11 cellular contexts compared by ENCODE assay signal in genomic region chr21:39022035-39022900, GRCh38.
DNase-seq lines count a peak whose midpoint lies in the region; ATAC-seq and TF ChIP-seq lines count a peak whose summit lies in the region.
"Had no signal": no experiment of that assay in that cellular context is flagged by ENCODE, and none has a peak within 500 bp of the region (broad histone marks: within the 10 kb centered on the region; RNA-seq: fewer than 3 reads in every experiment).

No MANE protein-coding gene starts in this region.

- H4K8ac ChIP-seq in mesenchymal stem cell (ENCODE audit: low read length) = peak overlapping the region; percentile 35

- H2BK15ac ChIP-seq in mesenchymal stem cell (ENCODE audit: low read depth, poor library complexity, severe bottlenecking) = peak overlapping the region; percentile 64

- WGBS in mesenchymal stem cell = 99% methylated on average over 18 of the region's 22 CpGs

- peak; percentile 35 for DNase-seq in DMS79 (lab: John Stamatoyannopoulos, UW)
- DNase-seq in DMS79 treated with DMSO at 0.1 percent for 48 hours (lab: John Stamatoyannopoulos, UW) = no peak
- no peak for DNase-seq in ascending aorta (ENCODE audit: low spot score in 2 of 2)
- no peak for DNase-seq in mesenchymal stem cell
- DNase-seq in upper lobe of right lung = no peak
- DNase-seq in SHP77 (lab: John Stamatoyannopoulos, UW) = no peak
- no peak for DNase-seq in activated CD4-positive, alpha-beta T cell treated with anti-CD3 and anti-CD28 coated beads, Interleukin-2, amount 50 U/mL, for 1 hour
- DNase-seq: effector memory CD4-positive, alpha-beta T cell; NCI-H524 treated with DMSO at 0.1 percent for 48 hours had no signal

- H4K91ac ChIP-seq in mesenchymal stem cell (ENCODE audit: low read length) = peak overlapping the region; percentile 88

- H2BK12ac ChIP-seq in mesenchymal stem cell (ENCODE audit: low read length in 2 of 2) = peak overlapping the region; percentile 89 to 92

- H2BK5ac ChIP-seq in mesenchymal stem cell (ENCODE audit: low read depth, low read length, poor library complexity, severe bottlenecking) = no peak overlapping the region

- no peak overlapping the region for H3K9ac ChIP-seq in mesenchymal stem cell (ENCODE audit: low read length)

- H3K4me3 ChIP-seq in ascending aorta = no peak overlapping the region
- no peak overlapping the region for H3K4me3 ChIP-seq in mesenchymal stem cell (ENCODE audit: insufficient read depth in 1 of 2, low read depth in 1 of 2, low read length in 2 of 2)
- H3K4me3 ChIP-seq in upper lobe of right lung = no peak overlapping the region

- no peak overlapping the region for H3K4me2 ChIP-seq in mesenchymal stem cell (ENCODE audit: low read length, poor library complexity, severe bottlenecking)

- H2AK5ac ChIP-seq in mesenchymal stem cell (ENCODE audit: low read length, severe bottlenecking) = peak overlapping the region; percentile 46

- ATAC-seq in upper lobe of right lung = no peak
- ATAC-seq in GM18517 (IDR thresholded peaks at IDR 0.05; ENCODE audit: unreplicated experiment) = no peak

- H3K27ac ChIP-seq in ascending aorta = peak overlapping the region; percentile 79 to 84
- H3K27ac ChIP-seq in mesenchymal stem cell (ENCODE audit: low read length, poor library complexity, severe bottlenecking) = no peak overlapping the region
- H3K27ac ChIP-seq in upper lobe of right lung = peak overlapping the region; percentile 70
- H3K27ac ChIP-seq: 22Rv1 had no signal

- H2BK120ac ChIP-seq in mesenchymal stem cell (ENCODE audit: low read depth, low read length) = peak overlapping the region; percentile 74

- H2AFZ ChIP-seq in mesenchymal stem cell (ENCODE audit: low read depth, low read length) = no peak overlapping the region

- no peak overlapping the region for H3K14ac ChIP-seq in mesenchymal stem cell (ENCODE audit: low read length in 2 of 2)

- H3K9me3 ChIP-seq in ascending aorta = no peaks in the 10 kb centered on the region
- H3K9me3 ChIP-seq in mesenchymal stem cell (ENCODE audit: control insufficient read depth, low read length) = peaks cover 7% of the 10 kb centered on the region
- no peaks in the 10 kb centered on the region for H3K9me3 ChIP-seq in upper lobe of right lung

- TF ChIP-seq CTCF in ascending aorta (IDR thresholded peaks at IDR 0.05) (no peak), upper lobe of right lung (IDR thresholded peaks at IDR 0.05) (no peak)

- H3K4ac ChIP-seq in mesenchymal stem cell (ENCODE audit: low read depth in 1 of 2, low read length in 2 of 2) = peak overlapping the region; percentile 42 to 86

- H3K36me3 ChIP-seq in ascending aorta (no peaks in the 10 kb centered on the region), mesenchymal stem cell (ENCODE audit: control insufficient read depth in 1 of 2, insufficient read depth in 2 of 2, low read depth in 1 of 2, low read length in 2 of 2) (no peaks in the 10 kb centered on the region), upper lobe of right lung (no peaks in the 10 kb centered on the region)

- H3K79me1 ChIP-seq in mesenchymal stem cell (replicated peaks; ENCODE audit: low read length, poor library complexity, severe bottlenecking) = no peaks in the 10 kb centered on the region

- H3K4me1 ChIP-seq in ascending aorta = peaks cover 17 to 33% of the 10 kb centered on the region in 2 donors
- peaks cover 18% of the 10 kb centered on the region for H3K4me1 ChIP-seq in mesenchymal stem cell (ENCODE audit: control insufficient read depth, insufficient read depth, low read depth, low read length)
- peaks cover 40% of the 10 kb centered on the region for H3K4me1 ChIP-seq in upper lobe of right lung

- peak overlapping the region; percentile 6 to 25 for H3K18ac ChIP-seq in mesenchymal stem cell (ENCODE audit: low read depth in 1 of 2, low read length in 2 of 2)

- H3K23ac ChIP-seq in mesenchymal stem cell (ENCODE audit: low read length in 2 of 2) = no peak overlapping the region

- intact Hi-C loops in ascending aorta (cut with DNase I) = loop anchor here (2.0 to 5.0 kb wide), 5 partner anchors 35 to 215 kb away; partner anchors contain the start of gene ETS2
- intact Hi-C loops in upper lobe of right lung (cut with DNase I) = no loop called here

- H3K27me3 ChIP-seq in ascending aorta (no peaks in the 10 kb centered on the region), mesenchymal stem cell (ENCODE audit: control insufficient read depth in 1 of 2, insufficient read depth in 1 of 2, low read length in 2 of 2) (no peaks in the 10 kb centered on the region), upper lobe of right lung (no peaks in the 10 kb centered on the region)
